Comparison of ENCODE assay signal across 25 cellular contexts in genomic region chr16:60304078-60304477, GRCh38.
"Had no signal": no experiment of that assay in that cellular context is flagged by ENCODE, and none has a peak within 500 bp of the region (broad histone marks: within the 10 kb centered on the region; RNA-seq: fewer than 3 reads in every experiment).

No MANE protein-coding gene starts in this region.

- H3K4me1 ChIP-seq: esophagus muscularis mucosa had no signal

- H3K27ac Mint-ChIP-seq: activated CD4-positive, alpha-beta memory T cell treated with anti-CD3 and anti-CD28 coated beads for 36 hours; activated CD4-positive, alpha-beta T cell treated with anti-CD3 and anti-CD28 coated beads for 36 hours; activated CD4-positive, alpha-beta T cell treated with anti-CD3 and anti-CD28 coated beads, Interleukin-2, amount 10 ng/mL, durations not matched to agents 24 days and 14 days; activated CD8-positive, alpha-beta T cell treated with anti-CD3 and anti-CD28 coated beads, Interleukin-2, amount 10 ng/mL, durations not matched to agents 7 days and 5 days; activated naive CD4-positive, alpha-beta T cell treated with anti-CD3 and anti-CD28 coated beads, Interleukin-2, amount 10 ng/mL, durations not matched to agents 7 days and 5 days; activated naive CD4-positive, alpha-beta T cell treated with anti-CD3 and anti-CD28 coated beads, Interleukin-2, amount 50 U/mL, for 72 hours; activated naive CD8-positive, alpha-beta T cell treated with anti-CD3 and anti-CD28 coated beads, Interleukin-2, amount 10 ng/mL, durations not matched to agents 7 days and 5 days; activated T-cell treated with anti-CD3 and anti-CD28 coated beads, Interleukin-2, amount 50 U/mL, for 24 hours; activated T-cell treated with anti-CD3 and anti-CD28 coated beads, Interleukin-2, amount 50 U/mL, for 72 hours; effector memory CD8-positive, alpha-beta T cell had no signal

- H3K27ac ChIP-seq: brain microvascular endothelial cell, esophagus muscularis mucosa had no signal

- H3K36me3 Mint-ChIP-seq: activated CD4-positive, alpha-beta memory T cell treated with anti-CD3 and anti-CD28 coated beads for 36 hours; activated naive CD4-positive, alpha-beta T cell treated with anti-CD3 and anti-CD28 coated beads, Interleukin-2, amount 10 ng/mL, durations not matched to agents 7 days and 5 days; activated naive CD4-positive, alpha-beta T cell treated with anti-CD3 and anti-CD28 coated beads, Interleukin-2, amount 50 U/mL, for 72 hours; activated naive CD8-positive, alpha-beta T cell treated with anti-CD3 and anti-CD28 coated beads, Interleukin-2, amount 10 ng/mL, durations not matched to agents 7 days and 5 days had no signal

- H3K27me3 ChIP-seq: brain microvascular endothelial cell, esophagus muscularis mucosa had no signal

- DNase-seq: activated CD4-positive, alpha-beta memory T cell treated with anti-CD3 and anti-CD28 coated beads for 36 hours; activated CD4-positive, alpha-beta T cell treated with anti-CD3 and anti-CD28 coated beads for 36 hours; activated CD4-positive, alpha-beta T cell treated with anti-CD3 and anti-CD28 coated beads, Interleukin-2, amount 10 ng/mL, durations not matched to agents 24 days and 14 days; activated CD4-positive, CD25-positive, alpha-beta regulatory T cell; activated CD4-positive, CD25-positive, alpha-beta regulatory T cell treated with anti-CD3 and anti-CD28 coated beads, Interleukin-2, amount 50 U/mL, for 72 hours; activated CD8-positive, alpha-beta memory T cell treated with anti-CD3 and anti-CD28 coated beads, Interleukin-2, amount 50 U/mL, for 48 hours; activated CD8-positive, alpha-beta T cell treated with anti-CD3 and anti-CD28 coated beads, Interleukin-2, amount 10 ng/mL, durations not matched to agents 7 days and 5 days; activated gamma-delta T cell; activated naive CD4-positive, alpha-beta T cell; activated naive CD4-positive, alpha-beta T cell treated with anti-CD3 and anti-CD28 coated beads, Interleukin-2, amount 10 ng/mL, durations not matched to agents 7 days and 5 days; activated naive CD8-positive, alpha-beta T cell treated with anti-CD3 and anti-CD28 coated beads, Interleukin-2, amount 10 ng/mL, durations not matched to agents 7 days and 5 days; activated T-cell treated with anti-CD3 and anti-CD28 coated beads for 4 hours; activated T-cell treated with anti-CD3 and anti-CD28 coated beads, Interleukin-2, amount 50 U/mL, for 24 hours; activated T-cell treated with anti-CD3 and anti-CD28 coated beads, Interleukin-2, amount 50 U/mL, for 72 hours; brain microvascular endothelial cell; caudate nucleus; cortex of kidney; dermis blood vessel endothelial cell; effector CD4-positive, alpha-beta T cell; effector memory CD8-positive, alpha-beta T cell; erythroblast; foreskin melanocyte; T-helper 2 cell had no signal

- H3K36me3 ChIP-seq: brain microvascular endothelial cell, esophagus muscularis mucosa had no signal

- H3K27me3 Mint-ChIP-seq: activated CD4-positive, alpha-beta memory T cell treated with anti-CD3 and anti-CD28 coated beads for 36 hours; activated CD4-positive, alpha-beta T cell treated with anti-CD3 and anti-CD28 coated beads for 36 hours; activated CD4-positive, alpha-beta T cell treated with anti-CD3 and anti-CD28 coated beads, Interleukin-2, amount 10 ng/mL, durations not matched to agents 24 days and 14 days; activated naive CD4-positive, alpha-beta T cell treated with anti-CD3 and anti-CD28 coated beads, Interleukin-2, amount 10 ng/mL, durations not matched to agents 7 days and 5 days; activated naive CD8-positive, alpha-beta T cell treated with anti-CD3 and anti-CD28 coated beads, Interleukin-2, amount 10 ng/mL, durations not matched to agents 7 days and 5 days; activated T-cell treated with anti-CD3 and anti-CD28 coated beads, Interleukin-2, amount 50 U/mL, for 24 hours; effector memory CD8-positive, alpha-beta T cell had no signal

- H3K4me3 ChIP-seq: esophagus muscularis mucosa had no signal

- ATAC-seq: activated CD4-positive, alpha-beta T cell treated with anti-CD3 and anti-CD28 coated beads for 36 hours; activated CD8-positive, alpha-beta T cell treated with anti-CD3 and anti-CD28 coated beads, Interleukin-2, amount 10 ng/mL, durations not matched to agents 7 days and 5 days; activated naive CD4-positive, alpha-beta T cell treated with anti-CD3 and anti-CD28 coated beads, Interleukin-2, amount 50 U/mL, for 72 hours; activated T-cell treated with anti-CD3 and anti-CD28 coated beads, Interleukin-2, amount 50 U/mL, for 72 hours; effector memory CD8-positive, alpha-beta T cell had no signal

- H3K4me3 Mint-ChIP-seq: activated CD4-positive, alpha-beta memory T cell treated with anti-CD3 and anti-CD28 coated beads for 36 hours; activated CD4-positive, alpha-beta T cell treated with anti-CD3 and anti-CD28 coated beads for 36 hours; activated CD4-positive, alpha-beta T cell treated with anti-CD3 and anti-CD28 coated beads, Interleukin-2, amount 10 ng/mL, durations not matched to agents 24 days and 14 days; activated CD8-positive, alpha-beta T cell treated with anti-CD3 and anti-CD28 coated beads, Interleukin-2, amount 10 ng/mL, durations not matched to agents 7 days and 5 days; activated naive CD4-positive, alpha-beta T cell treated with anti-CD3 and anti-CD28 coated beads, Interleukin-2, amount 10 ng/mL, durations not matched to agents 7 days and 5 days; activated naive CD8-positive, alpha-beta T cell treated with anti-CD3 and anti-CD28 coated beads, Interleukin-2, amount 10 ng/mL, durations not matched to agents 7 days and 5 days; activated T-cell treated with anti-CD3 and anti-CD28 coated beads, Interleukin-2, amount 50 U/mL, for 24 hours; activated T-cell treated with anti-CD3 and anti-CD28 coated beads, Interleukin-2, amount 50 U/mL, for 72 hours; effector memory CD8-positive, alpha-beta T cell had no signal

- H3K4me1 Mint-ChIP-seq: activated CD4-positive, alpha-beta T cell treated with anti-CD3 and anti-CD28 coated beads for 36 hours; activated CD4-positive, alpha-beta T cell treated with anti-CD3 and anti-CD28 coated beads, Interleukin-2, amount 10 ng/mL, durations not matched to agents 24 days and 14 days; activated naive CD4-positive, alpha-beta T cell treated with anti-CD3 and anti-CD28 coated beads, Interleukin-2, amount 10 ng/mL, durations not matched to agents 7 days and 5 days; activated naive CD8-positive, alpha-beta T cell treated with anti-CD3 and anti-CD28 coated beads, Interleukin-2, amount 10 ng/mL, durations not matched to agents 7 days and 5 days had no signal
